ENCODE assay signal across 25 cellular contexts in genomic region chr12:12469386-12469785, GRCh38.
DNase-seq lines count a peak whose midpoint lies in the region; ATAC-seq and TF ChIP-seq lines count a peak whose summit lies in the region.
"Had no signal": no experiment of that assay in that cellular context is flagged by ENCODE, and none has a peak within 500 bp of the region (broad histone marks: within the 10 kb centered on the region; RNA-seq: fewer than 3 reads in every experiment).

No MANE protein-coding gene starts in this region.

- peaks cover 17% of the 10 kb centered on the region for H3K9me3 Mint-ChIP-seq in Caco-2 (ENCODE audit: unreplicated experiment)
- no peaks in the 10 kb centered on the region for H3K9me3 Mint-ChIP-seq in endothelial cell (ENCODE audit: unreplicated experiment)
- H3K9me3 Mint-ChIP-seq: activated T-helper 1 cell treated with anti-CD3 and anti-CD28 coated beads, Interleukin-12 subunit alpha, Interleukin-12 subunit beta, Interleukin-2, Interleukin-4 antibody, amounts not matched to agents 30 ng/mL and 10 ng/mL and 1 ng/mL, durations not matched to agents 14 hours and 24 hours and 36 hours; immature natural killer cell; T-helper 1 cell treated with Interleukin-12 subunit alpha and Interleukin-12 subunit beta and Interleukin-4 antibody, amounts not matched to agents 30 μg/mL and 1 μg/mL, for 36 hours had no signal

- TF ChIP-seq CTCF in Caco-2 (IDR thresholded peaks at IDR 0.05; ENCODE audit: insufficient read depth in 1 of 2, low read depth in 1 of 2, low read length in 1 of 2, severe bottlenecking in 1 of 2, unreplicated experiment in 1 of 2), result no peak
- TF ChIP-seq CTCF in RWPE1 (conservative IDR thresholded peaks at IDR 0.05; ENCODE audit: low read depth), result no peak
- TF ChIP-seq CTCF in epithelial cell of esophagus (IDR thresholded peaks at IDR 0.05; ENCODE audit: insufficient read depth, low read depth, low read length, missing control alignments), result no peak
- no peak for TF ChIP-seq CTCF in endothelial cell (IDR thresholded peaks at IDR 0.05; ENCODE audit: unreplicated experiment)

- intact Hi-C loops in Caco-2 (cut with micrococcal nuclease; ENCODE audit: unreplicated experiment), result no loop called here

- CTCF ChIA-PET in Caco-2 (lab: Charles Lee) (no interaction called here), RWPE1 (lab: Yijun Ruan, JAX) (no interaction called here)

- H3K4me3 ChIP-seq in Caco-2 (ENCODE audit: low read depth, low read length) (no peak overlapping the region), epithelial cell of esophagus (ENCODE audit: low read length) (no peak overlapping the region)
- H3K4me3 ChIP-seq: cardiac muscle cell, coronary artery, gastroesophageal sphincter, GM12878, left lung, SK-N-MC, upper lobe of right lung had no signal

- no peak for DNase-seq in Caco-2
- peak; percentile 84 for DNase-seq in RWPE1 (ENCODE audit: low spot score)
- peak; percentile 100 for DNase-seq in epithelial cell of esophagus (ENCODE audit: low read depth)
- DNase-seq in renal cortical epithelial cell (ENCODE audit: low read depth), result peak; percentile 31
- DNase-seq in HT-29 (ENCODE audit: low spot score), result no peak
- no peak for DNase-seq in endothelial cell (ENCODE audit: low spot score)
- DNase-seq: activated naive CD4-positive, alpha-beta T cell treated with anti-CD3 and anti-CD28 coated beads, Interleukin-2, amount 50 U/mL, for 16 hours; EL; hippocampal formation; immature natural killer cell; Kasumi-1; left lung; NCI-H446 treated with DMSO at 0.1 percent for 48 hours; small intestine; stimulated activated CD8-positive, alpha-beta memory T cell treated with anti-CD3 and anti-CD28 coated beads, Interleukin-4, amount 100 ng/mL, for 48 hours; upper lobe of right lung had no signal

- no peak overlapping the region for H3K4me3 Mint-ChIP-seq in Caco-2 (ENCODE audit: unreplicated experiment)
- no peak overlapping the region for H3K4me3 Mint-ChIP-seq in endothelial cell (ENCODE audit: unreplicated experiment)
- H3K4me3 Mint-ChIP-seq: activated T-helper 1 cell treated with anti-CD3 and anti-CD28 coated beads, Interleukin-12 subunit alpha, Interleukin-12 subunit beta, Interleukin-2, Interleukin-4 antibody, amounts not matched to agents 30 ng/mL and 10 ng/mL and 1 ng/mL, durations not matched to agents 14 hours and 24 hours and 36 hours; immature natural killer cell; T-helper 1 cell treated with Interleukin-12 subunit alpha and Interleukin-12 subunit beta and Interleukin-4 antibody, amounts not matched to agents 30 μg/mL and 1 μg/mL, for 36 hours had no signal

- peaks cover 3% of the 10 kb centered on the region for H3K36me3 ChIP-seq in Caco-2 (ENCODE audit: control insufficient read depth, insufficient read depth, low read length)
- H3K36me3 ChIP-seq: cardiac muscle cell, upper lobe of right lung had no signal

- H3K36me3 Mint-ChIP-seq in Caco-2 (ENCODE audit: insufficient read depth, unreplicated experiment) (peaks cover 81% of the 10 kb centered on the region), endothelial cell (ENCODE audit: low read depth, unreplicated experiment) (peaks cover 25% of the 10 kb centered on the region)

- POLR2A ChIA-PET in Caco-2 (lab: Charles Lee), result no interaction called here
- POLR2A ChIA-PET in RWPE1 (lab: Yijun Ruan, JAX; ENCODE audit: low non-redundant PET), result no interaction called here

- no TSS peak for BruUV-seq in Caco-2 (replicated peaks; lab: Mats Ljungman, UMichigan)

- H3K9me3 ChIP-seq in Caco-2, result no peaks in the 10 kb centered on the region
- H3K9me3 ChIP-seq: gastroesophageal sphincter, left lung, upper lobe of right lung had no signal

- H3K27me3 Mint-ChIP-seq in Caco-2 (ENCODE audit: insufficient read depth, unreplicated experiment) (no peaks in the 10 kb centered on the region), endothelial cell (ENCODE audit: unreplicated experiment) (peaks cover 7% of the 10 kb centered on the region)

- H3K27ac Mint-ChIP-seq in Caco-2 (ENCODE audit: unreplicated experiment) (peak overlapping the region; percentile 25), endothelial cell (ENCODE audit: unreplicated experiment) (no peak overlapping the region)

- ATAC-seq in HG03439 (IDR thresholded peaks at IDR 0.05; ENCODE audit: unreplicated experiment), result no peak
- ATAC-seq: gastroesophageal sphincter, GM12878, left lung, upper lobe of right lung had no signal

- peak overlapping the region; percentile 74 for H3K27ac ChIP-seq in RWPE1
- H3K27ac ChIP-seq: C4-2B, cardiac muscle cell, coronary artery, gastroesophageal sphincter, SK-N-MC, upper lobe of right lung had no signal

- peaks cover 6% of the 10 kb centered on the region; the same call in 1 of the 2 replicates for H3K4me1 ChIP-seq in Caco-2
- H3K4me1 ChIP-seq: gastroesophageal sphincter had no signal

- H3K4me1 Mint-ChIP-seq in Caco-2 (ENCODE audit: low read depth, unreplicated experiment) (peaks cover 18% of the 10 kb centered on the region), endothelial cell (ENCODE audit: unreplicated experiment) (peaks cover 9% of the 10 kb centered on the region)

- no peaks in the 10 kb centered on the region for H3K27me3 ChIP-seq in Caco-2 (replicated peaks; ENCODE audit: control insufficient read depth, insufficient read depth, low read length)
- H3K27me3 ChIP-seq: cardiac muscle cell, gastroesophageal sphincter, left lung, upper lobe of right lung had no signal

Comparison
In these comparisons a context has a peak if more than half of its experiments do, and no peak if none do; other contexts are left out.
1. DNase-seq: peak in RWPE1 (single experiment), epithelial cell of esophagus (single experiment) and renal cortical epithelial cell (single experiment); none in Caco-2 (0 of 2), HT-29 (single experiment) and endothelial cell (single experiment).